Comparison of ENCODE assay signal across 9 cellular contexts in genomic region chr22:49959782-49960158, GRCh38. TPM values are rescaled to one million over a fixed set of nuclear protein-coding genes. Genes with fewer than 3 reads are reported as not detected.
DNase-seq lines count a peak whose midpoint lies in the region; ATAC-seq and TF ChIP-seq lines count a peak whose summit lies in the region.
"Had no signal": no experiment of that assay in that cellular context is flagged by ENCODE, and none has a peak within 500 bp of the region (broad histone marks: within the 10 kb centered on the region; RNA-seq: fewer than 3 reads in every experiment).

No MANE protein-coding gene starts in this region.

- CTCF ChIA-PET in mammary epithelial cell (lab: Charles Lee; ENCODE audit: low non-redundant PET), result no interaction called here

- H3K27ac ChIP-seq in mammary epithelial cell (ENCODE audit: insufficient read depth, low read depth, low read length) (peak overlapping the region; percentile 69), right lobe of liver (peak overlapping the region; percentile 88 to 97 (median 93)), tibial nerve (peak overlapping the region; percentile 86 to 95 (median 92))

- H3K4me3 ChIP-seq in mammary epithelial cell (replicated peaks in 1 of 3; ENCODE audit: insufficient read depth in 1 of 3, low read depth in 2 of 3, low read length in 3 of 3) (peak overlapping the region; percentile 38 to 93 (median 71)), right lobe of liver (peak overlapping the region; percentile 59 to 98 (median 65)), tibial nerve (peak overlapping the region; percentile 38 to 92 (median 86))

- H3K4me2 ChIP-seq in mammary epithelial cell (ENCODE audit: insufficient read depth, low read depth, low read length), result peak overlapping the region; percentile 100

- no peak for TF ChIP-seq EP300 in tibial nerve (IDR thresholded peaks at IDR 0.05)

- in situ Hi-C loops in mammary epithelial cell (cut with MboI; ENCODE audit: low sequenced_read_pairs in 2 of 2), result no loop called here

- 6% methylated on average over 21 of the region's 21 CpGs for WGBS in mammary epithelial cell (ENCODE audit: low coverage, missing lambda C conversion rate)
- WGBS in right lobe of liver (ENCODE audit: insufficient coverage, low coverage, low lambda C conversion rate, missing lambda C conversion rate), result 0% methylated on average over 3 of the region's 21 CpGs
- 7 to 9% methylated on average over 17 of the region's 21 CpGs for WGBS in tibial nerve, 2 donors

- H3K9me3 ChIP-seq in mammary epithelial cell (replicated peaks; ENCODE audit: insufficient read depth, low read length), result no peaks in the 10 kb centered on the region
- H3K9me3 ChIP-seq in right lobe of liver, result no peaks in the 10 kb centered on the region
- H3K9me3 ChIP-seq in tibial nerve, result no peaks in the 10 kb centered on the region

- dilution Hi-C loops in mammary epithelial cell (cut with HindIII; ENCODE audit: low sequenced_read_pairs), result no loop called here

- H3K9ac ChIP-seq in mammary epithelial cell (ENCODE audit: insufficient read depth, low read length), result peak overlapping the region; percentile 62

- intact Hi-C loops in mammary epithelial cell (cut with micrococcal nuclease) (loop anchor here (1.0 kb wide), 1 partner anchor 28 kb away; no protein-coding TSS in a partner anchor), right lobe of liver (cut with DNase I) (no loop called here)

- no peaks in the 10 kb centered on the region for H3K27me3 ChIP-seq in mammary epithelial cell (ENCODE audit: insufficient read depth, low read length)
- no peaks in the 10 kb centered on the region for H3K27me3 ChIP-seq in right lobe of liver
- H3K27me3 ChIP-seq in tibial nerve, result no peaks in the 10 kb centered on the region

- H2AFZ ChIP-seq in mammary epithelial cell (ENCODE audit: low read depth, low read length), result peak overlapping the region; percentile 85

- peaks cover 39% of the 10 kb centered on the region for H3K79me2 ChIP-seq in mammary epithelial cell (ENCODE audit: insufficient read depth, low read length)

- H3K4me1 ChIP-seq in mammary epithelial cell (ENCODE audit: insufficient read depth, low read length) (peaks cover 23% of the 10 kb centered on the region), right lobe of liver (peaks cover 0 to 54% (median 32%) of the 10 kb centered on the region in 4 donors), tibial nerve (peaks cover 0 to 61% (median 35%) of the 10 kb centered on the region in 4 donors)

- no peak for TF ChIP-seq CTCF in mammary epithelial cell (conservative IDR thresholded peaks at IDR 0.05 in 1 of 2, IDR thresholded peaks at IDR 0.05 in 1 of 2; ENCODE audit: extremely low read depth in 1 of 2, insufficient read depth in 1 of 2, low read depth in 1 of 2, low read length in 2 of 2)
- peak in 1 of 4 donors; percentile 8 for TF ChIP-seq CTCF in right lobe of liver (IDR thresholded peaks at IDR 0.05)
- peak in 1 of 5 experiments; percentile 20 for TF ChIP-seq CTCF in tibial nerve (IDR thresholded peaks at IDR 0.05)

- peak; percentile 9 for ATAC-seq in GM19397 (IDR thresholded peaks at IDR 0.05; ENCODE audit: unreplicated experiment)
- ATAC-seq in right lobe of liver, result peak; percentile 14 to 28 (median 24)

- peaks cover 8% of the 10 kb centered on the region for H4K20me1 ChIP-seq in mammary epithelial cell (ENCODE audit: insufficient read depth, low read length)

- BruUV-seq in mammary epithelial cell (replicated peaks; lab: Mats Ljungman, UMichigan), result TSS peak; percentile 88

- peak; percentile 52 for DNase-seq in A172 (ENCODE audit: low spot score)
- DNase-seq in M059J (ENCODE audit: low read depth), result peak; percentile 77
- DNase-seq in mammary epithelial cell, result peak; percentile 76
- peak; percentile 72 to 87 (median 81) for DNase-seq in right lobe of liver
- DNase-seq in tibial nerve (ENCODE audit: low spot score in 2 of 2), result no peak
- DNase-seq in NCI-H146 (lab: John Stamatoyannopoulos, UW), result no peak
- DNase-seq in UCSD-AML1 (lab: John Stamatoyannopoulos, UW; ENCODE audit: unreplicated experiment), result no peak

- H3K36me3 ChIP-seq in mammary epithelial cell (ENCODE audit: insufficient read depth, low read length), result peaks cover 4% of the 10 kb centered on the region
- peaks cover 7 to 18% (median 12%) of the 10 kb centered on the region in 4 donors for H3K36me3 ChIP-seq in right lobe of liver
- peaks cover 3 to 36% (median 23%) of the 10 kb centered on the region in 3 donors for H3K36me3 ChIP-seq in tibial nerve

- TF ChIP-seq POLR2A in right lobe of liver (IDR thresholded peaks at IDR 0.05) (no peak), tibial nerve (IDR thresholded peaks at IDR 0.05) (no peak)

RNA-seq across cellular contexts. Expression of gene PIM3, which starts 0.8 kb away (rescaled TPM):
- total RNA-seq in A172 (2014; rRNA removed; shearing (Covaris generic)), result 41.7 and 48.7 TPM in 2 replicates
- 20.4 and 44.2 TPM in 2 replicates for total RNA-seq in M059J (2014; rRNA removed; shearing (Covaris generic))
- total RNA-seq in mammary epithelial cell (10 to 100 TPM; 26.6 to 68.7 TPM), right lobe of liver (10 to 100 TPM; 26.7 to 64.4 (median 32.8) TPM), tibial nerve (100 to 1,000 TPM in 3 of 4 donors, 10 to 100 TPM in 1; 98.3 to 138 (median 119) TPM)
- 11.1 TPM for polyA plus RNA-seq in mammary epithelial cell
- polyA minus RNA-seq in mammary epithelial cell, result 6.3 TPM

RNA-seq across cellular contexts. Expression of gene CRELD2, which starts 41.3 kb away (rescaled TPM):
- total RNA-seq in A172 (2014; rRNA removed; shearing (Covaris generic)), result 41.9 and 48.3 TPM in 2 replicates
- 70.9 and 83.7 TPM in 2 replicates for total RNA-seq in M059J (2014; rRNA removed; shearing (Covaris generic))
- total RNA-seq in mammary epithelial cell, result 10 to 100 TPM; 26.5 to 51.5 TPM
- polyA plus RNA-seq in mammary epithelial cell, result 63.8 TPM
- 22.6 TPM for polyA minus RNA-seq in mammary epithelial cell
- total RNA-seq in right lobe of liver, result 10 to 100 TPM; 26.0 to 56.4 (median 47.8) TPM
- total RNA-seq in tibial nerve, result 10 to 100 TPM; 44.8 to 80.4 (median 65.1) TPM

RNA-seq across cellular contexts. Expression of gene ALG12, which starts 41.5 kb away (rescaled TPM):
- total RNA-seq in A172 (2014; rRNA removed; shearing (Covaris generic)), result 8.8 and 10.4 TPM in 2 replicates
- 11.0 and 26.2 TPM in 2 replicates for total RNA-seq in M059J (2014; rRNA removed; shearing (Covaris generic))
- total RNA-seq in mammary epithelial cell, result 10 to 100 TPM; 19.0 to 19.9 TPM
- 12.6 TPM for polyA plus RNA-seq in mammary epithelial cell
- 3.8 TPM for polyA minus RNA-seq in mammary epithelial cell
- total RNA-seq in right lobe of liver, result 10 to 100 TPM; 15.1 to 19.0 (median 16.6) TPM
- total RNA-seq in tibial nerve, result 10 to 100 TPM in 3 of 4 donors, 1 to 10 TPM in 1; 9.0 to 17.4 (median 14.5) TPM

RNA-seq across cellular contexts. Expression of gene IL17REL, which starts 52.8 kb away (rescaled TPM):
- total RNA-seq in A172 (2014; rRNA removed; shearing (Covaris generic)), result not detected in 2 replicates
- total RNA-seq in M059J (2014; rRNA removed; shearing (Covaris generic)), result not detected in 2 replicates
- total RNA-seq in mammary epithelial cell (not detected), right lobe of liver (not detected), tibial nerve (not detected)
- not detected for polyA plus RNA-seq in mammary epithelial cell
- not detected for polyA minus RNA-seq in mammary epithelial cell
- total RNA-seq: myocyte had no signal

Comparison
In these comparisons a context has a peak if more than half of its experiments do, and no peak if none do; other contexts are left out.
1. DNase-seq: peak in A172 (single experiment), M059J (single experiment), mammary epithelial cell (single experiment) and right lobe of liver (3 of 3); none in tibial nerve (0 of 2), NCI-H146 (single experiment) and UCSD-AML1 (single experiment).
2. Peak in every context shown above with its lines, with median percentiles within 50 percentile points of each other: H3K27ac ChIP-seq and H3K4me3 ChIP-seq.